ENCODE assay signal across 8 cellular contexts in genomic region chr2:171522057-171522803, GRCh38. TPM values are rescaled to one million over a fixed set of nuclear protein-coding genes. Genes with fewer than 3 reads are reported as not detected.
A peak's percentile ranks its signal among the peaks of the same experiment; 100 is the strongest.
DNase-seq lines count a peak whose midpoint lies in the region; ATAC-seq and TF ChIP-seq lines count a peak whose summit lies in the region.

Gene CYBRD1 (plus strand): TSS chr2:171522474. CDS start chr2:171522546, 72 bp downstream.

- TF ChIP-seq CTCF in NB4 (IDR thresholded peaks at IDR 0.05; ENCODE audit: low read depth, low read length), result no peak

- H3K36me3 ChIP-seq in H7 (replicated peaks; ENCODE audit: control insufficient read depth, insufficient read depth, low read length), result no peaks in the 10 kb centered on the region

- peak within 1 kb of the TSS; percentile 81 for H3K4me3 Mint-ChIP-seq in activated naive CD8-positive, alpha-beta T cell treated with anti-CD3 and anti-CD28 coated beads, Interleukin-2, amount 50 U/mL, for 24 hours

- ATAC-seq in activated naive CD8-positive, alpha-beta T cell treated with anti-CD3 and anti-CD28 coated beads, Interleukin-2, amount 50 U/mL, for 24 hours, result peak; percentile 50
- ATAC-seq in Right ventricle myocardium inferior, result peak; percentile 83

- peaks cover 45% of the 10 kb centered on the region for H3K27me3 Mint-ChIP-seq in activated naive CD8-positive, alpha-beta T cell treated with anti-CD3 and anti-CD28 coated beads, Interleukin-2, amount 50 U/mL, for 24 hours

- H3K4me1 Mint-ChIP-seq in activated naive CD8-positive, alpha-beta T cell treated with anti-CD3 and anti-CD28 coated beads, Interleukin-2, amount 50 U/mL, for 24 hours, result peaks cover 11% of the 10 kb centered on the region

- peaks cover 6% of the 10 kb centered on the region for H3K27me3 ChIP-seq in H7 (ENCODE audit: control insufficient read depth, insufficient read depth, low read length)

- H3K4me3 ChIP-seq in H7 (ENCODE audit: insufficient read depth, low read depth, low read length), result peak within 1 kb of the TSS; percentile 76
- peak within 1 kb of the TSS; percentile 75 for H3K4me3 ChIP-seq in NB4 (ENCODE audit: low read depth, low read length)

- no peaks in the 10 kb centered on the region for H3K9me3 Mint-ChIP-seq in activated naive CD8-positive, alpha-beta T cell treated with anti-CD3 and anti-CD28 coated beads, Interleukin-2, amount 50 U/mL, for 24 hours

- DNase-seq in NCI-H82 (lab: John Stamatoyannopoulos, UW) (peak; percentile 54), NCI-H82 treated with DMSO at 0.1 percent for 48 hours (lab: John Stamatoyannopoulos, UW; ENCODE audit: unreplicated experiment) (no peak), H7 (peak; percentile 77), NB4 (ENCODE audit: low read depth) (peak; percentile 93), Right ventricle myocardium inferior (ENCODE audit: missing footprints) (peak; percentile 91), occipital lobe (lab: John Stamatoyannopoulos, UW) (peak; percentile 74), NCI-H2196 treated with DMSO at 0.1 percent for 48 hours (lab: John Stamatoyannopoulos, UW; ENCODE audit: unreplicated experiment) (no peak)
- DNase-seq in activated naive CD8-positive, alpha-beta T cell treated with anti-CD3 and anti-CD28 coated beads, Interleukin-2, amount 50 U/mL, for 24 hours, result peak; percentile 46

- intact Hi-C loops in Right ventricle myocardium inferior (cut with DNase I), result no loop called here

- peak within 1 kb of the TSS; percentile 59 for H3K27ac Mint-ChIP-seq in activated naive CD8-positive, alpha-beta T cell treated with anti-CD3 and anti-CD28 coated beads, Interleukin-2, amount 50 U/mL, for 24 hours

- peak; percentile 72 for TF ChIP-seq POLR2A in NB4 (IDR thresholded peaks at IDR 0.05; ENCODE audit: extremely low read depth, insufficient read length)

- H3K36me3 Mint-ChIP-seq in activated naive CD8-positive, alpha-beta T cell treated with anti-CD3 and anti-CD28 coated beads, Interleukin-2, amount 50 U/mL, for 24 hours (ENCODE audit: low read depth), result no peaks in the 10 kb centered on the region

RNA-seq across cellular contexts. Expression of gene CYBRD1, which starts in this region (rescaled TPM):
- total RNA-seq in H7 (2014; rRNA removed; shearing (Covaris generic)), result 2.4 and 4.0 TPM in 2 replicates
- total RNA-seq in Right ventricle myocardium inferior, result 69.8 TPM
- 12.3 TPM for total RNA-seq in occipital lobe

Comparison
In these comparisons a context has a peak if more than half of its experiments do, and no peak if none do; other contexts are left out.
1. DNase-seq: peak in NCI-H82 (single experiment), H7 (single experiment), NB4 (single experiment), activated naive CD8-positive, alpha-beta T cell treated with anti-CD3 and anti-CD28 coated beads, Interleukin-2, amount 50 U/mL, for 24 hours (single experiment), Right ventricle myocardium inferior (single experiment) and occipital lobe (single experiment); none in NCI-H82 treated with DMSO at 0.1 percent for 48 hours (single experiment) and NCI-H2196 treated with DMSO at 0.1 percent for 48 hours (single experiment).